ENCODE assay signal across 7 cellular contexts in the genomic region with DNA sequence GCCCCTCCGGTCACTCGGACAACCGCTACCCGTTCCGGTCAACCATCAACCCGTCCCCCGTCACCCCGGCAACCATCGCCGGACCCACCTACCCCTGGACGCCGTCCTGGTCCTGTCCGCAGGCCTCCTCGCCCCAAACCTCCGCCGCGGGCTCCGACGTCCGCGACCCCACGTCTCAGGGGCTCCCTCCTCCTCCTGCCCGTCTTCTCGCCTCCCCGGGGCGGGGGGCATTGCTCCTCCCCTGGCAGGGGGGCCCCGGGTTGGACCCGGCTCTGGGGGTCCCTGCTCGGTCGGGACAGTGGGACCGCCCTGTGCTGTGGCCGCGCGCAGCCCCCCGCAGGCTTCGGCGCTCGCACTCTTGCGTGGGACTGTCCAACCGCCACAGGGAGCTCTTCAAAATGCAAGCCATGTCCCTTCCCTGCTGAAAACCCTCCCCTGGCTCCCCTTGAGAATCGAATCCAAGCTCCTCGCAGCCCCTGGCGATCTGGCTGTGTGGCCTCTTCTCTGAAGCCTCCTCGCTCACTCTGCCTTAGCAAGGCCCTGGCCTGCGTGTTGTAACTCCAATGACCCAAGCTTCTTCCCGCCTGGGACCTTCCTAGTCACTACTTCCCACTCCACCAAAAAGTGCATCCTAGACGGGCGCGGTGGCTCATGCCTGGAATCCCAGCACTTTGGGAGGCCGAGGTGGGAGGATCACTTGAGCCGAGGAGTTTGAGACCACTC. TPM values are rescaled to one million over a fixed set of nuclear protein-coding genes. Genes with fewer than 3 reads are reported as not detected.
DNase-seq lines count a peak whose midpoint lies in the region; ATAC-seq and TF ChIP-seq lines count a peak whose summit lies in the region.

No MANE protein-coding gene starts in this region.

- H3K4me1 ChIP-seq in HAP-1 = peaks cover 9% of the 10 kb centered on the region
- H3K4me1 ChIP-seq in cardiac muscle cell (ENCODE audit: low read depth) = no peaks in the 10 kb centered on the region

- H3K4me3 ChIP-seq in HAP-1 = peak overlapping the region; percentile 46
- H3K4me3 ChIP-seq in cardiac muscle cell = peak overlapping the region; percentile 57
- H3K4me3 ChIP-seq in skeletal muscle cell (ENCODE audit: low read depth, low read length) = peak overlapping the region; percentile 63

- H3K27ac ChIP-seq in VCaP (peak overlapping the region; percentile 44; the same call in 1 of the 2 replicates), cardiac muscle cell (no peak overlapping the region)

- no peak for TF ChIP-seq CTCF in VCaP (conservative IDR thresholded peaks at IDR 0.05)
- no peak for TF ChIP-seq CTCF in cardiac muscle cell (IDR thresholded peaks at IDR 0.05; ENCODE audit: low read depth, low read length)

- DNase-seq in HAP-1 (ENCODE audit: low spot score in 2 of 2) (no peak), cardiac muscle cell (ENCODE audit: low read depth in 1 of 2, low spot score in 1 of 2) (peak in 1 of 2 donors; percentile 32), skeletal muscle cell (ENCODE audit: low read depth) (no peak), NCI-H526 (lab: John Stamatoyannopoulos, UW) (no peak), D341Med (ENCODE audit: low spot score) (no peak)

- no peaks in the 10 kb centered on the region for H3K27me3 ChIP-seq in HAP-1 (ENCODE audit: low read depth)
- H3K27me3 ChIP-seq in cardiac muscle cell = no peaks in the 10 kb centered on the region

- no peaks in the 10 kb centered on the region for H3K9me3 ChIP-seq in HAP-1
- H3K9me3 ChIP-seq in cardiac muscle cell (ENCODE audit: low read depth) = no peaks in the 10 kb centered on the region

- in situ Hi-C loops in HAP-1 (cut with MboI; ENCODE audit: low sequenced_read_pairs) = no loop called here

- H3K36me3 ChIP-seq in HAP-1 (replicated peaks) (no peaks in the 10 kb centered on the region), cardiac muscle cell (no peaks in the 10 kb centered on the region)

- no peak for ATAC-seq in GM21390 (IDR thresholded peaks at IDR 0.05; ENCODE audit: unreplicated experiment)

RNA-seq across cellular contexts. Expression of gene EPHX3, which starts 8.4 kb away (rescaled TPM):
- 0.70 and 1.9 TPM in 2 replicates for total RNA-seq in cardiac muscle cell
- polyA plus RNA-seq in cardiac muscle cell = 4.0 and 4.6 TPM in 2 replicates

RNA-seq across cellular contexts. Expression of gene NOTCH3, which starts 23.0 kb away (rescaled TPM):
- total RNA-seq in cardiac muscle cell = 27.2 and 40.4 TPM in 2 replicates
- 19.9 and 28.5 TPM in 2 replicates for polyA plus RNA-seq in cardiac muscle cell
